ENCODE assay signal across 26 cellular contexts in the genomic region with DNA sequence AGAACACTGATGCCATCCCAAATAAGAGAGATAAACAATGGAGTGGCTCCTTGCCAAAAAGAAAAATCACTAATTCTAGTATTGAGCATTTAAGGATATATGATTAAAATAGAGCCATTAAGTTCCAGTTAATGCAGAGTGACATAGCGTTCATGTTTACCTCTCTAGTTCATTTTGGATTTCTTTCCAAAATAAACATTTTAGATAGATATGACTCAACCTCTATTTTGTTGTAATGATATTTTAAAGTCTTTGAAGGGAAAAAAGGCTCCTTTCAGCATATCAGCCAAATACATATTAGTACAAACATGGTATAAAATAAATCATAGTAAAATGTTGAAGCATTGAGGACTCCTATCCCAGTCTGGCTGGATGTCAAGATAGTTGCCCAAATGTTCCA.
"Had no signal": no experiment of that assay in that cellular context is flagged by ENCODE, and none has a peak within 500 bp of the region (broad histone marks: within the 10 kb centered on the region; RNA-seq: fewer than 3 reads in every experiment).

No MANE protein-coding gene starts in this region.

- ATAC-seq: activated CD4-positive, CD25-positive, alpha-beta regulatory T cell treated with anti-CD3 and anti-CD28 coated beads, Interleukin-2, amount 50 U/mL, for 24 hours; activated CD8-positive, alpha-beta T cell treated with anti-CD3 and anti-CD28 coated beads, Interleukin-2, amount 10 ng/mL, durations not matched to agents 7 days and 5 days; activated naive CD4-positive, alpha-beta T cell treated with anti-CD3 and anti-CD28 coated beads, Interleukin-2, amount 50 U/mL, for 72 hours; heart right ventricle; naive thymus-derived CD8-positive, alpha-beta T cell; T-cell had no signal

- H3K4me1 ChIP-seq: heart right ventricle, left ventricle myocardium inferior, neural progenitor cell, spleen, upper lobe of left lung had no signal

- H3K9me3 ChIP-seq: adrenal gland, ascending aorta, heart right ventricle, left ventricle myocardium inferior, spleen, thoracic aorta, upper lobe of left lung had no signal

- H3K4me3 ChIP-seq: adrenal gland, ascending aorta, heart right ventricle, left ventricle myocardium inferior, neural progenitor cell, spleen, thoracic aorta, upper lobe of left lung had no signal

- H3K27ac Mint-ChIP-seq: activated CD4-positive, alpha-beta T cell treated with anti-CD3 and anti-CD28 coated beads, Interleukin-2, amount 10 ng/mL, durations not matched to agents 7 days and 5 days; activated CD8-positive, alpha-beta T cell treated with anti-CD3 and anti-CD28 coated beads, Interleukin-2, amount 10 ng/mL, durations not matched to agents 7 days and 5 days; activated naive CD4-positive, alpha-beta T cell treated with anti-CD3 and anti-CD28 coated beads, Interleukin-2, amount 50 U/mL, for 72 hours; dendritic cell treated with granulocyte-macrophage colony-stimulating factor and Interleukin-4, amounts not matched to agents 40 ng/mL and 50 ng/mL, for 4 days; mesothelial cell of epicardium; naive thymus-derived CD8-positive, alpha-beta T cell; neural progenitor cell; T-cell; T-helper 2 cell treated with Interferon-gamma antibody and Interleukin-4, amounts not matched to agents 5 μg/mL and 100 μg/mL, for 36 hours had no signal

- H3K36me3 ChIP-seq: ascending aorta, left ventricle myocardium inferior, neural progenitor cell, spleen, upper lobe of left lung had no signal

- H3K4me1 Mint-ChIP-seq: activated CD4-positive, alpha-beta T cell treated with anti-CD3 and anti-CD28 coated beads, Interleukin-2, amount 10 ng/mL, durations not matched to agents 7 days and 5 days; naive thymus-derived CD8-positive, alpha-beta T cell; neural progenitor cell; T-cell had no signal

- H3K27ac ChIP-seq: adrenal gland, heart right ventricle, left ventricle myocardium inferior, neural progenitor cell, spleen, thoracic aorta, upper lobe of left lung, VCaP had no signal

- DNase-seq: activated CD4-positive, alpha-beta T cell treated with anti-CD3 and anti-CD28 coated beads, Interleukin-2, amount 10 ng/mL, durations not matched to agents 7 days and 5 days; activated CD8-positive, alpha-beta T cell treated with anti-CD3 and anti-CD28 coated beads, Interleukin-2, amount 10 ng/mL, durations not matched to agents 7 days and 5 days; activated gamma-delta T cell treated with Interleukin-2 at 50 U/mL for 16 hours; activated T-cell treated with anti-CD3 and anti-CD28 coated beads, Interleukin-2, amount 50 U/mL, for 1 hour; adrenal gland; cerebellar nuclear complex; effector CD8-positive, alpha-beta T cell; heart right ventricle; kidney glomerular epithelial cell; left ventricle myocardium inferior; naive thymus-derived CD8-positive, alpha-beta T cell; retina; spleen; stimulated activated CD4-positive, alpha-beta T cell treated with anti-CD3 and anti-CD28 coated beads, Interleukin-4, amount 100 ng/mL, for 1 hour; stimulated activated naive CD4-positive, alpha-beta T cell; T-cell; upper lobe of left lung had no signal

- H3K4me3 Mint-ChIP-seq: activated CD4-positive, alpha-beta T cell treated with anti-CD3 and anti-CD28 coated beads, Interleukin-2, amount 10 ng/mL, durations not matched to agents 7 days and 5 days; activated CD8-positive, alpha-beta T cell treated with anti-CD3 and anti-CD28 coated beads, Interleukin-2, amount 10 ng/mL, durations not matched to agents 7 days and 5 days; dendritic cell treated with granulocyte-macrophage colony-stimulating factor and Interleukin-4, amounts not matched to agents 40 ng/mL and 50 ng/mL, for 4 days; mesothelial cell of epicardium; naive thymus-derived CD8-positive, alpha-beta T cell; neural progenitor cell; T-cell; T-helper 2 cell treated with Interferon-gamma antibody and Interleukin-4, amounts not matched to agents 5 μg/mL and 100 μg/mL, for 36 hours had no signal

- H3K27me3 ChIP-seq: adrenal gland, ascending aorta, heart right ventricle, neural progenitor cell, spleen, upper lobe of left lung had no signal

- H3K36me3 Mint-ChIP-seq: activated naive CD4-positive, alpha-beta T cell treated with anti-CD3 and anti-CD28 coated beads, Interleukin-2, amount 50 U/mL, for 72 hours; mesothelial cell of epicardium; naive thymus-derived CD8-positive, alpha-beta T cell; neural progenitor cell; T-cell had no signal

- H3K9me3 Mint-ChIP-seq: activated CD4-positive, alpha-beta T cell treated with anti-CD3 and anti-CD28 coated beads, Interleukin-2, amount 10 ng/mL, durations not matched to agents 7 days and 5 days; activated naive CD4-positive, alpha-beta T cell treated with anti-CD3 and anti-CD28 coated beads, Interleukin-2, amount 50 U/mL, for 72 hours; dendritic cell treated with granulocyte-macrophage colony-stimulating factor and Interleukin-4, amounts not matched to agents 40 ng/mL and 50 ng/mL, for 4 days; mesothelial cell of epicardium; naive thymus-derived CD8-positive, alpha-beta T cell; neural progenitor cell; T-cell; T-helper 2 cell treated with Interferon-gamma antibody and Interleukin-4, amounts not matched to agents 5 μg/mL and 100 μg/mL, for 36 hours had no signal
